17 cellular contexts compared by ENCODE assay signal in genomic region chr4:158778712-158779111, GRCh38. TPM values are rescaled to one million over a fixed set of nuclear protein-coding genes. Genes with fewer than 3 reads are reported as not detected.
A peak's percentile ranks its signal among the peaks of the same experiment; 100 is the strongest.
DNase-seq lines count a peak whose midpoint lies in the region; ATAC-seq and TF ChIP-seq lines count a peak whose summit lies in the region.
"Had no signal": no experiment of that assay in that cellular context is flagged by ENCODE, and none has a peak within 500 bp of the region (broad histone marks: within the 10 kb centered on the region; RNA-seq: fewer than 3 reads in every experiment).

No MANE protein-coding gene starts in this region.

- H3K27me3 ChIP-seq in MM.1S (replicated peaks; ENCODE audit: insufficient read depth, low read length) (no peaks in the 10 kb centered on the region), Panc1 (ENCODE audit: control insufficient read depth, insufficient read depth, low read length) (no peaks in the 10 kb centered on the region), Peyer's patch (no peaks in the 10 kb centered on the region)
- H3K27me3 ChIP-seq: body of pancreas, SJSA1 had no signal

- CTCF ChIA-PET in Panc1 (lab: Charles Lee), result no interaction called here

- TF ChIP-seq CTCF in MM.1S (IDR thresholded peaks at IDR 0.05; ENCODE audit: low read length), result no peak
- no peak for TF ChIP-seq CTCF in Panc1 (IDR thresholded peaks at IDR 0.05)
- TF ChIP-seq CTCF in nephron (IDR thresholded peaks at IDR 0.05; ENCODE audit: unreplicated experiment in 3 of 3), result no peak
- TF ChIP-seq CTCF in Peyer's patch (IDR thresholded peaks at IDR 0.05), result no peak
- TF ChIP-seq CTCF in coronary artery (IDR thresholded peaks at IDR 0.05), result no peak

- no peaks in the 10 kb centered on the region for H3K27me3 Mint-ChIP-seq in nephron (ENCODE audit: low read depth)

- H3K36me3 Mint-ChIP-seq in nephron (ENCODE audit: low read depth), result no peaks in the 10 kb centered on the region
- H3K36me3 Mint-ChIP-seq: naive B cell had no signal

- H3K9me3 Mint-ChIP-seq in nephron, result no peaks in the 10 kb centered on the region

- no peak overlapping the region for H2AFZ ChIP-seq in MM.1S (ENCODE audit: low read length)

- DNase-seq in DMS153 treated with DMSO at 0.1 percent for 48 hours (lab: John Stamatoyannopoulos, UW; ENCODE audit: unreplicated experiment) (peak; percentile 56), MM.1S (no peak), Panc1 (ENCODE audit: low read depth, low spot score) (no peak), Peyer's patch (no peak), coronary artery (ENCODE audit: low spot score) (no peak), SHP77 (lab: John Stamatoyannopoulos, UW) (no peak), mesenteric fat pad (ENCODE audit: low spot score) (no peak)
- DNase-seq: activated naive CD4-positive, alpha-beta T cell treated with anti-CD3 and anti-CD28 coated beads, Interleukin-2, amount 50 U/mL, for 16 hours; Caco-2; hypothalamus; Karpas-422; kidney glomerular epithelial cell; NCI-H2081 had no signal

- BruUV-seq in Panc1 (replicated peaks; lab: Mats Ljungman, UMichigan), result no TSS peak

- POLR2A ChIA-PET in Panc1 (lab: Charles Lee), result no interaction called here

- intact Hi-C loops in Panc1 (cut with micrococcal nuclease; ENCODE audit: unreplicated experiment), result loop anchor here (10.0 kb wide), 1 partner anchor 76 kb away; no protein-coding TSS in a partner anchor

- H3K4me3 Mint-ChIP-seq in nephron, result no peak overlapping the region
- H3K4me3 Mint-ChIP-seq: naive B cell had no signal

- H3K9me3 ChIP-seq in MM.1S (replicated peaks; ENCODE audit: insufficient read depth, low read length) (no peaks in the 10 kb centered on the region), Panc1 (ENCODE audit: control insufficient read depth, insufficient read depth, low read depth, low read length) (no peaks in the 10 kb centered on the region), Peyer's patch (no peaks in the 10 kb centered on the region)
- H3K9me3 ChIP-seq: body of pancreas, Caco-2, SJSA1 had no signal

- in situ Hi-C loops in Panc1 (cut with HindIII; ENCODE audit: low pct_unique_long_range_greater_than_20kb, low sequenced_read_pairs), result no loop called here

- H3F3A ChIP-seq in MM.1S (ENCODE audit: insufficient read depth, low read length), result 0 out of 2 replicates have a peak, but pooled peaks cover 7% of the 10 kb centered on the region

- H3K27ac ChIP-seq in MM.1S (ENCODE audit: low read length) (no peak overlapping the region), Panc1 (ENCODE audit: low read length) (peak overlapping the region; percentile 54; the same call in 1 of the 2 replicates), Peyer's patch (no peak overlapping the region), coronary artery (no peak overlapping the region)
- H3K27ac ChIP-seq: body of pancreas, SJSA1 had no signal

- no peak overlapping the region for H3K4me3 ChIP-seq in MM.1S (ENCODE audit: low read length)
- no peak overlapping the region for H3K4me3 ChIP-seq in Panc1 (ENCODE audit: low read depth in 2 of 2, low read length in 2 of 2)
- no peak overlapping the region for H3K4me3 ChIP-seq in Peyer's patch
- H3K4me3 ChIP-seq in coronary artery, result no peak overlapping the region
- H3K4me3 ChIP-seq: body of pancreas, SJSA1 had no signal

- H3K9me2 ChIP-seq in MM.1S (replicated peaks; ENCODE audit: insufficient read depth, low read length), result no peaks in the 10 kb centered on the region

- no peaks in the 10 kb centered on the region for H3K36me3 ChIP-seq in MM.1S (replicated peaks; ENCODE audit: insufficient read depth, low read length)
- H3K36me3 ChIP-seq in Panc1 (ENCODE audit: control insufficient read depth, insufficient read depth, low read length), result no peaks in the 10 kb centered on the region
- no peaks in the 10 kb centered on the region for H3K36me3 ChIP-seq in Peyer's patch
- H3K36me3 ChIP-seq: SJSA1 had no signal

- H4K20me1 ChIP-seq in MM.1S (ENCODE audit: insufficient read depth, low read length), result 0 out of 2 replicates have a peak, but pooled peaks cover 5% of the 10 kb centered on the region

- H3K4me1 Mint-ChIP-seq in nephron, result peaks cover 58% of the 10 kb centered on the region

- peak overlapping the region in 2 of 3 experiments; percentile 24 to 44 for H3K27ac Mint-ChIP-seq in nephron
- H3K27ac Mint-ChIP-seq: naive B cell had no signal

- H3K4me1 ChIP-seq in MM.1S (ENCODE audit: low read length) (peaks cover 17% of the 10 kb centered on the region), Panc1 (ENCODE audit: control insufficient read depth, insufficient read depth, low read length) (peaks cover 56% of the 10 kb centered on the region), Peyer's patch (peaks cover 0 to 51% (median 2%) of the 10 kb centered on the region in 4 donors)

- peak overlapping the region; percentile 70 for H3K4me2 ChIP-seq in MM.1S (ENCODE audit: low read depth, low read length)

- peaks cover 97% of the 10 kb centered on the region for H3K79me2 ChIP-seq in MM.1S (ENCODE audit: low read length)

- no peak for ATAC-seq in Panc1
- ATAC-seq: body of pancreas had no signal

- TF ChIP-seq POLR2A in Peyer's patch (IDR thresholded peaks at IDR 0.05), result no peak

- H3K9ac ChIP-seq in MM.1S (ENCODE audit: low read length), result no peak overlapping the region

RNA-seq across cellular contexts. Expression of gene FNIP2, which starts 9.9 kb away (rescaled TPM):
- total RNA-seq in Panc1 (2021; ENCODE audit: unreplicated experiment) (17.7 TPM), Peyer's patch (10 to 100 TPM; 31.9 to 40.8 (median 38.6) TPM), mesenteric fat pad (57.2 TPM)
- polyA plus RNA-seq in Panc1 (2012; ENCODE audit: insufficient read length), result 6.1 TPM

RNA-seq across cellular contexts. Expression of gene PPID, which starts 55.5 kb away (rescaled TPM):
- total RNA-seq in Panc1 (2021; ENCODE audit: unreplicated experiment) (23.3 TPM), Peyer's patch (10 to 100 TPM; 21.9 to 60.2 (median 28.3) TPM), mesenteric fat pad (19.6 TPM)
- 17.8 TPM for polyA plus RNA-seq in Panc1 (2012; ENCODE audit: insufficient read length)
